23 cellular contexts compared by ENCODE assay signal in genomic region chr6:12535915-12536314, GRCh38.
"Had no signal": no experiment of that assay in that cellular context is flagged by ENCODE, and none has a peak within 500 bp of the region (broad histone marks: within the 10 kb centered on the region; RNA-seq: fewer than 3 reads in every experiment).

No MANE protein-coding gene starts in this region.

- H3K9me3 Mint-ChIP-seq: effector memory CD8-positive, alpha-beta T cell; endodermal cell had no signal

- H3K27ac Mint-ChIP-seq: effector memory CD8-positive, alpha-beta T cell; endodermal cell; immature natural killer cell; naive thymus-derived CD4-positive, alpha-beta T cell had no signal

- H3K27me3 ChIP-seq: colonic mucosa, esophagus muscularis mucosa, foreskin keratinocyte, gastroesophageal sphincter had no signal

- H3K4me3 Mint-ChIP-seq: effector memory CD8-positive, alpha-beta T cell; endodermal cell; immature natural killer cell; naive thymus-derived CD4-positive, alpha-beta T cell had no signal

- H3K4me1 Mint-ChIP-seq: endodermal cell, immature natural killer cell had no signal

- H3K4me2 ChIP-seq: hepatocyte had no signal

- ATAC-seq: effector memory CD8-positive, alpha-beta T cell; foreskin keratinocyte; gastroesophageal sphincter; heart left ventricle; left colon; left lobe of liver; left ventricle myocardium superior; naive thymus-derived CD4-positive, alpha-beta T cell had no signal

- H3K36me3 ChIP-seq: colonic mucosa, esophagus muscularis mucosa, gastroesophageal sphincter, heart left ventricle, lower lobe of right lung had no signal

- H3K27ac ChIP-seq: colonic mucosa, esophagus muscularis mucosa, foreskin keratinocyte, gastroesophageal sphincter, heart left ventricle, hepatocyte, lower lobe of right lung had no signal

- H3K79me2 ChIP-seq: hepatocyte had no signal

- H2AFZ ChIP-seq: hepatocyte had no signal

- H3K36me3 Mint-ChIP-seq: immature natural killer cell; naive thymus-derived CD4-positive, alpha-beta T cell had no signal

- H3K4me1 ChIP-seq: colonic mucosa, foreskin keratinocyte, gastroesophageal sphincter had no signal

- DNase-seq: colonic mucosa; effector CD8-positive, alpha-beta T cell; effector memory CD8-positive, alpha-beta T cell; endodermal cell; foreskin keratinocyte; heart left ventricle; hypothalamus; immature natural killer cell; islet precursor cell; kidney; kidney glomerular epithelial cell; left colon; left ventricle myocardium superior; lower lobe of right lung; mesenchymal stem cell; midbrain; naive thymus-derived CD4-positive, alpha-beta T cell had no signal

- H3K4me3 ChIP-seq: colonic mucosa, esophagus muscularis mucosa, gastroesophageal sphincter, heart left ventricle, hepatocyte, lower lobe of right lung had no signal

- H3K9me3 ChIP-seq: colonic mucosa, esophagus muscularis mucosa, gastroesophageal sphincter, heart left ventricle, lower lobe of right lung had no signal

- FAIRE-seq: endometrium, frontal cortex, kidney had no signal
